Comparison of ENCODE assay signal across 8 cellular contexts in the genomic region with DNA sequence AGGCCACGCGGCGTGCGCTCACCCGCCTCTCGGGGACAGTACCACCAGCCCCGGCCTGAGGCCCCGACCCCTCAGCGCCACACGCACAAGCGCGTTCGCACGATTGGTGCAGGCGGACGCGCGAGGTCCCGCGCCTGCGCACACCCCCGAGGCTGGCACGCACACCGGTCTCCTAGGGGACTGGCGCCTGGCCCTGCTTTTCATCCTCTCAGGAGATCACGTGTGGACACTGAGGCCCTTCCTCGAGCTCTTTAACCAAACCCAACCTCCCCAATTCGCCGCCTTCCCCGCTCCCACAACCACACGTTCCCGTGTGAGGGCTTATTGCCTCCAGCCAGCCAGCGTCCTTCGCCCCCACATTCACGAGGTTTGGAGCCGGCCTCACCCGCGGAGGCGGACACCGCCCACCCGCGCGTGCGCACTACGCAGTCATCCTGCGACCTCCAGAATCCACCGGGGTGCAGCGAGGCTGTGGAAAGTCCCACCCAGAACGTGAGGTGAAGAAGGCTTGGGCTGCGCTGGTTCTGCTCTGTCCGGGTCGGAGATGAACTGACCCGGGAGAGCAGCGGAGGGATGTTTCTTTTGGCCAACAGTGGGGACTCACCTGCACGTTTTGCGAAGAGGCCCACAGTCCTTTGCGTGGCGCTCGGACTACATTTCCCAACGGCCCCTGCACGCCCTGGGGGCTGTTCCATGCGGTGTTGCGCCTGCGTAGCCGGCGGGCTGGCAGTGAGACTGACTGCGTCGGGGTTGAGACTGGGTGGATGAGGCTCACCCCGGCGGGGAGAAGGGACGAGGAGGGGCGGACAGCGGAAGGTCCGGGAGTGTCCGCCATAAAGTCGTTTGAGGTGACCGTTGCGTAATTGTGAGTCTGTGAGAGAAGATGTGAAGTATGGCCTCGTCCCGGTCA.
A peak's percentile ranks its signal among the peaks of the same experiment; 100 is the strongest.
DNase-seq lines count a peak whose midpoint lies in the region; ATAC-seq lines count a peak whose summit lies in the region.

No MANE protein-coding gene starts in this region.

- DNase-seq in HS-27A (ENCODE audit: low read depth), result peak; percentile 88
- peak; percentile 94 for DNase-seq in T1000 (lab: John Stamatoyannopoulos, UW)
- DNase-seq in brain pericyte (ENCODE audit: low read depth, low spot score), result peak; percentile 81
- DNase-seq in iPS DF 4.7 (ENCODE audit: extremely low read depth, low spot score), result peak; percentile 58
- DNase-seq in skeletal muscle cell (ENCODE audit: low read depth), result peak; percentile 86
- no peak for DNase-seq in NOMO-1 treated with dmso at 0.1 percent for 144 hours (lab: John Stamatoyannopoulos, UW; ENCODE audit: unreplicated experiment)

- ATAC-seq in HG03469 (IDR thresholded peaks at IDR 0.05; ENCODE audit: unreplicated experiment), result no peak
- ATAC-seq in GM21390 (IDR thresholded peaks at IDR 0.05; ENCODE audit: unreplicated experiment), result no peak

- peak overlapping the region; percentile 93 for H3K4me3 ChIP-seq in skeletal muscle cell (ENCODE audit: low read depth, low read length)
